Comparison of ENCODE assay signal across 10 cellular contexts in the genomic region with DNA sequence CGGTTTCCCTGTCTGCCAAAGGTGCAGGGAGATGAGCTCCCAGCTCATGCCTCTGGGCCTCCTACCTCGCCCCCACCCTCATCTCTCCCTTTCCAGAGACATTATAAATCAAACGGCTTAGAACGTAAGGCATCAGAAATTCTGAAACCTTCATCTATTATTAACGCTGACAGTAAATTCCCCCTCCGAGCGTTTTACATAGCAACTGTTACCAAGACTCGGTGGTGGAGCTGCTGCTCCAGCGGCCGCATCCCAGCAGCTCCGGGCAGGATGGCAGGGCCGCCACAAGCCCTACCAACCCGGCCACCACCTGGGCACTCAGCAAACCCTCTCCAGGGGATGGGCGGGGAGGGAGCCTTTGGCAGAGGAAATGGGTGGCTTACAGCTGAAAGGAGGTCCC.
A peak's percentile ranks its signal among the peaks of the same experiment; 100 is the strongest.
DNase-seq lines count a peak whose midpoint lies in the region; ATAC-seq and TF ChIP-seq lines count a peak whose summit lies in the region.
"Had no signal": no experiment of that assay in that cellular context is flagged by ENCODE, and none has a peak within 500 bp of the region (broad histone marks: within the 10 kb centered on the region; RNA-seq: fewer than 3 reads in every experiment).

No MANE protein-coding gene starts in this region.

- peaks cover 47% of the 10 kb centered on the region for H3K4me1 Mint-ChIP-seq in activated T-cell treated with anti-CD3 and anti-CD28 coated beads, Interleukin-2, amount 50 U/mL, for 72 hours (ENCODE audit: low read depth)
- peaks cover 93% of the 10 kb centered on the region for H3K4me1 Mint-ChIP-seq in stimulated activated naive CD8-positive, alpha-beta T cell treated with anti-CD3 and anti-CD28 coated beads, Interleukin-15, amount 100 ng/mL, for 72 hours

- DNase-seq in activated T-cell treated with anti-CD3 and anti-CD28 coated beads, Interleukin-2, amount 50 U/mL, for 72 hours: no peak
- no peak for DNase-seq in activated T-cell treated with anti-CD3 and anti-CD28 coated beads, Interleukin-2, amount 50 U/mL, for 1 hour
- DNase-seq in NCI-H345 (lab: John Stamatoyannopoulos, UW): peak; percentile 62
- DNase-seq in stimulated activated naive CD8-positive, alpha-beta T cell treated with anti-CD3 and anti-CD28 coated beads, Interleukin-15, amount 100 ng/mL, for 72 hours: no peak
- no peak for DNase-seq in NOMO-1 treated with dmso at 0.1 percent for 144 hours (lab: John Stamatoyannopoulos, UW; ENCODE audit: unreplicated experiment)
- no peak for DNase-seq in ACHN
- DNase-seq in GM10266 (ENCODE audit: extremely low spot score): no peak
- DNase-seq: BE2C had no signal

- no peaks in the 10 kb centered on the region for H3K36me3 Mint-ChIP-seq in activated T-cell treated with anti-CD3 and anti-CD28 coated beads, Interleukin-2, amount 50 U/mL, for 72 hours (ENCODE audit: insufficient read depth in 2 of 2)

- H3K4me3 Mint-ChIP-seq in activated T-cell treated with anti-CD3 and anti-CD28 coated beads, Interleukin-2, amount 50 U/mL, for 72 hours: peak overlapping the region; percentile 61 to 75
- H3K4me3 Mint-ChIP-seq in stimulated activated naive CD8-positive, alpha-beta T cell treated with anti-CD3 and anti-CD28 coated beads, Interleukin-15, amount 100 ng/mL, for 72 hours: peak overlapping the region; percentile 67 to 80

- ATAC-seq in activated T-cell treated with anti-CD3 and anti-CD28 coated beads, Interleukin-2, amount 50 U/mL, for 72 hours (replicated peaks in 1 of 2): no peak
- ATAC-seq in stimulated activated naive CD8-positive, alpha-beta T cell treated with anti-CD3 and anti-CD28 coated beads, Interleukin-15, amount 100 ng/mL, for 72 hours: no peak

- no peaks in the 10 kb centered on the region for H3K27me3 Mint-ChIP-seq in activated T-cell treated with anti-CD3 and anti-CD28 coated beads, Interleukin-2, amount 50 U/mL, for 72 hours (ENCODE audit: low read depth)
- no peaks in the 10 kb centered on the region for H3K27me3 Mint-ChIP-seq in stimulated activated naive CD8-positive, alpha-beta T cell treated with anti-CD3 and anti-CD28 coated beads, Interleukin-15, amount 100 ng/mL, for 72 hours
- H3K27me3 Mint-ChIP-seq: activated CD4-positive, alpha-beta T cell treated with anti-CD3 and anti-CD28 coated beads, Interleukin-2, amount 10 ng/mL, durations not matched to agents 24 days and 14 days had no signal

- peak overlapping the region; percentile 39 for H3K27ac ChIP-seq in cingulate gyrus (ENCODE audit: low read depth, low read length)

- H3K9me3 Mint-ChIP-seq in activated T-cell treated with anti-CD3 and anti-CD28 coated beads, Interleukin-2, amount 50 U/mL, for 72 hours: no peaks in the 10 kb centered on the region
- no peaks in the 10 kb centered on the region for H3K9me3 Mint-ChIP-seq in stimulated activated naive CD8-positive, alpha-beta T cell treated with anti-CD3 and anti-CD28 coated beads, Interleukin-15, amount 100 ng/mL, for 72 hours
- H3K9me3 Mint-ChIP-seq: activated CD4-positive, alpha-beta T cell treated with anti-CD3 and anti-CD28 coated beads, Interleukin-2, amount 10 ng/mL, durations not matched to agents 24 days and 14 days had no signal

- H3K27ac Mint-ChIP-seq in activated T-cell treated with anti-CD3 and anti-CD28 coated beads, Interleukin-2, amount 50 U/mL, for 72 hours: peak overlapping the region; percentile 58
- peak overlapping the region; percentile 29 to 78 for H3K27ac Mint-ChIP-seq in stimulated activated naive CD8-positive, alpha-beta T cell treated with anti-CD3 and anti-CD28 coated beads, Interleukin-15, amount 100 ng/mL, for 72 hours
- H3K27ac Mint-ChIP-seq: activated CD4-positive, alpha-beta T cell treated with anti-CD3 and anti-CD28 coated beads, Interleukin-2, amount 10 ng/mL, durations not matched to agents 24 days and 14 days had no signal

- TF ChIP-seq CTCF in GM10266 (IDR thresholded peaks at IDR 0.05; ENCODE audit: control insufficient read depth, insufficient read depth, low read depth, missing control alignments): no peak

- in situ Hi-C loops in ACHN (cut with HindIII; ENCODE audit: low pct_ligation_motif_present, low pct_unique_long_range_greater_than_20kb, low sequenced_read_pairs): no loop called here
